Comparison of ENCODE assay signal across 8 cellular contexts in the genomic region with DNA sequence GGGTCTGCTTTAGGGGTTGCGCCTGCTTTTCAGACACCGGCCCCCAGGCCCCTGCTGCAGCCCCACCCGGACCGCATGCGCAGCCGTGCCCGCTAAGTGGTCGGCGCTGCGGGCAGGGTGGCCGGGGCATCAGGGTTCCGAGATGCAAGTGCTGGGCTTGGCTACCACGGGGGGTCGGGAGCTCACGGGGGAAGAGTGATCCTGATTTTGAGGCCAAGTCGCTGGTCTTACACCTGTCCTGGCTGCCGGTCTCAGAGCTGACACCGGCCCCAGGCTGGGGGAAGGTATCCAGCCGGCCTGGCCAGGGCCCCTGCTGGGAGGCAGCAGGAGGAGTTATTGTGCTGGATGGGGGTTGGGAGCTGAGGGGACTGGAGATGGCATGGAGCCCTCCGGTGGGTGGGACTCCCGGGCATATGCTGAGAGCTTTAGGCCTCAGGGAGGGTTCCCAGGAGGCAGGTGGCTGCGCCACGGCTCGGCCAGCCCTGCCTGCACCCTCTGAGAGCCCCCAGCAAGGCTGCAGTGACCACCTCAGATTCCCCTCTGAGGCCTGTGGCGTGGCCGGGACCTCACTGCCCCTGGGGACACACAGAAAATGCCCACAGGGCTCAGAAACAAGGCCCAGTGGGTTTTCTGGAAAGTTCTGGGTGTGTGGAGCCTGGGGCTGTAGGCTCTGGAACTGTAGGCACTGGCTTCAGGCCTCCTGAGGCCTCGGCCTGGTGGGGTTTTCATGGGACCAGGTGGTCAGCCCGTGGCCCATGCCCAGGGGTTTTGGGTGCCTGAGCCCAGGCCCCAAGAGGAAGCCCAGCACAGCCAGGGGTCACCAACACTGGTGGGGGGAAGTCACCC. TPM values are rescaled to one million over a fixed set of nuclear protein-coding genes. Genes with fewer than 3 reads are reported as not detected.
DNase-seq lines count a peak whose midpoint lies in the region; ATAC-seq and TF ChIP-seq lines count a peak whose summit lies in the region.
"Had no signal": no experiment of that assay in that cellular context is flagged by ENCODE, and none has a peak within 500 bp of the region (broad histone marks: within the 10 kb centered on the region; RNA-seq: fewer than 3 reads in every experiment).

No MANE protein-coding gene starts in this region.

- CTCF ChIA-PET in HCT116 (lab: Charles Lee) = no interaction called here
- CTCF ChIA-PET in WTC11 (lab: Charles Lee) = no interaction called here

- RAD21 ChIA-PET in HCT116 (lab: Charles Lee; ENCODE audit: low non-redundant PET in 1 of 2, low total read pairs in 2 of 2, uncharacterized antibody in 2 of 2, unreplicated experiment in 2 of 2) = no interaction called here

- no peaks in the 10 kb centered on the region for H3K27me3 Mint-ChIP-seq in WTC11 (ENCODE audit: low read depth)

- in situ Hi-C loops in Caki2 (cut with HindIII; ENCODE audit: low pct_unique_long_range_greater_than_20kb, low sequenced_read_pairs) = no loop called here

- peak overlapping the region; percentile 65 for H3K4me2 ChIP-seq in HCT116 (ENCODE audit: low read length)

- POLR2A ChIA-PET in HCT116 (lab: Charles Lee) (no interaction called here), WTC11 (lab: Charles Lee) (no interaction called here)

- H3K27ac ChIP-seq in HCT116 (ENCODE audit: low read depth, low read length) = no peak overlapping the region; the same call in 1 of the 2 replicates
- H3K27ac ChIP-seq: body of pancreas had no signal

- no peaks in the 10 kb centered on the region for H3K36me3 ChIP-seq in HCT116 (ENCODE audit: control insufficient read depth in 1 of 2, insufficient read depth in 2 of 2, low read length in 2 of 2)
- H3K36me3 ChIP-seq in mucosa of stomach (ENCODE audit: control insufficient read depth, insufficient read depth, low read length) = no peaks in the 10 kb centered on the region

- TF ChIP-seq RAD21 in HCT116 (IDR thresholded peaks at IDR 0.05; ENCODE audit: low read depth) = no peak

- BruUV-seq in HCT116 (replicated peaks; lab: Mats Ljungman, UMichigan) = no TSS peak

- no peak overlapping the region for H3K9ac ChIP-seq in HCT116 (ENCODE audit: low read length)
- peak overlapping the region; percentile 68 for H3K9ac ChIP-seq in mucosa of stomach (ENCODE audit: low read length)

- no peak overlapping the region for H2AFZ ChIP-seq in HCT116 (ENCODE audit: low read depth, low read length, poor library complexity, severe bottlenecking)

- H3K9me3 Mint-ChIP-seq in WTC11 = 0 out of 2 replicates have a peak, but pooled peaks cover 2% of the 10 kb centered on the region

- DNase-seq in Caki2 (ENCODE audit: low read depth) (peak; percentile 58), HCT116 (ENCODE audit: low read depth, low spot score) (no peak), WTC11 (ENCODE audit: low spot score) (no peak), T-helper 2 cell (no peak), RPMI8226 (no peak)

- no peaks in the 10 kb centered on the region for H3K36me3 Mint-ChIP-seq in WTC11

- no peaks in the 10 kb centered on the region for H4K20me1 ChIP-seq in HCT116 (ENCODE audit: insufficient read depth)

- peak overlapping the region in 1 of 2 experiments; percentile 18; a peak in 1 of 4 replicates for H3K4me3 ChIP-seq in HCT116 (replicated peaks in 1 of 2; ENCODE audit: low read depth in 1 of 2, low read length in 2 of 2)
- H3K4me3 ChIP-seq in mucosa of stomach (ENCODE audit: low read length) = no peak overlapping the region
- H3K4me3 ChIP-seq: body of pancreas had no signal

- no peaks in the 10 kb centered on the region for H3K9me2 ChIP-seq in HCT116 (ENCODE audit: insufficient read depth)

- H3K27me3 ChIP-seq in HCT116 (ENCODE audit: insufficient read depth, low read length) (no peaks in the 10 kb centered on the region), mucosa of stomach (ENCODE audit: control insufficient read depth, insufficient read depth, low read length) (no peaks in the 10 kb centered on the region)
- H3K27me3 ChIP-seq: body of pancreas had no signal

- ATAC-seq in HCT116 (peak; percentile 44), WTC11 (no peak), HG02884 (IDR thresholded peaks at IDR 0.05; ENCODE audit: unreplicated experiment) (no peak)
- ATAC-seq: body of pancreas had no signal

- H3K27ac Mint-ChIP-seq in WTC11 = no peak overlapping the region

- TF ChIP-seq CTCF in HCT116 (IDR thresholded peaks at IDR 0.05 in 2 of 3, conservative IDR thresholded peaks at IDR 0.05 in 1 of 3; ENCODE audit: borderline replicate concordance in 1 of 3, insufficient read depth in 1 of 3, low read depth in 2 of 3, low read length in 2 of 3) = no peak
- no peak for TF ChIP-seq CTCF in WTC11 (IDR thresholded peaks at IDR 0.05)

- no peaks in the 10 kb centered on the region; a peak in 1 of 4 replicates for H3K9me3 ChIP-seq in HCT116 (ENCODE audit: control insufficient read depth in 1 of 2, insufficient read depth in 1 of 2, low read depth in 1 of 2, low read length in 2 of 2)
- H3K9me3 ChIP-seq in mucosa of stomach (ENCODE audit: control insufficient read depth, low read length) = no peaks in the 10 kb centered on the region
- H3K9me3 ChIP-seq: body of pancreas had no signal

- no peak overlapping the region for H3K4me3 Mint-ChIP-seq in WTC11

- H3K4me1 ChIP-seq in HCT116 (ENCODE audit: control insufficient read depth in 1 of 2, insufficient read depth in 2 of 2, low read length in 2 of 2) (peaks cover 13 to 33% of the 10 kb centered on the region in 2 experiments; a peak in 3 of 4 replicates), mucosa of stomach (ENCODE audit: control insufficient read depth, insufficient read depth, low read length) (peaks cover 75% of the 10 kb centered on the region)
- H3K4me1 ChIP-seq: body of pancreas had no signal

- H3K79me2 ChIP-seq in HCT116 (ENCODE audit: insufficient read depth, low read length) = no peaks in the 10 kb centered on the region

- no peaks in the 10 kb centered on the region for H3K4me1 Mint-ChIP-seq in WTC11

- intact Hi-C loops in HCT116 (cut with micrococcal nuclease) = loop anchor here (5.0 kb wide), 1 partner anchor 49 kb away; no protein-coding TSS in a partner anchor

- TF ChIP-seq POLR2A in HCT116 (IDR thresholded peaks at IDR 0.05; ENCODE audit: borderline replicate concordance, extremely low read depth, insufficient read depth, insufficient read length) = no peak

TF ChIP-seq in HCT116, 20 proteins besides CTCF, POLR2A, EP300 and RAD21:
- TF ChIP-seq ZFX (IDR thresholded peaks at IDR 0.05) = 0 out of 2 replicates have a peak, but pooled peaks have one; percentile 25
- no peak for TF ChIP-seq SRF (IDR thresholded peaks at IDR 0.05; ENCODE audit: low read depth)
TF ChIP-seq in HCT116: peak in this region for 1.

TF ChIP-seq in WTC11, 78 proteins besides CTCF, POLR2A, EP300 and RAD21:
- TF ChIP-seq ZNF423 (CRISPR knock-in tag; IDR thresholded peaks at IDR 0.05) (peak; percentile 68), FOXP1 (CRISPR knock-in tag; IDR thresholded peaks at IDR 0.05; ENCODE audit: borderline replicate concordance) (no peak)

RNA-seq across cellular contexts. Expression of a gene that starts 4.4 kb away (rescaled TPM):
- not detected in 2 replicates for total RNA-seq in Caki2 (2014; rRNA removed; shearing (Covaris generic); ENCODE audit: low replicate concordance)
- total RNA-seq in HCT116 (2021; ENCODE audit: unreplicated experiment) (under 0.01 TPM), WTC11 (2021) (under 0.01 TPM in 1 of 3 replicates, not detected in the others)
- 0.01 TPM in 2 replicates for polyA plus RNA-seq in HCT116 (2012)
